Comparison of ENCODE assay signal across 2 cellular contexts in genomic region chr3:155639462-155640055, GRCh38.
TF ChIP-seq lines count a peak whose summit lies in the region.

No MANE protein-coding gene starts in this region.

TF ChIP-seq in SK-N-SH, 30 proteins besides CTCF, POLR2A, EP300 and RAD21 (continued from another document):
- TF ChIP-seq REST (IDR thresholded peaks at IDR 0.05; ENCODE audit: low read depth, low read length), result no peak
- no peak for TF ChIP-seq MXI1 (IDR thresholded peaks at IDR 0.05; ENCODE audit: low read depth, low read length)
- TF ChIP-seq MAX (IDR thresholded peaks at IDR 0.05; ENCODE audit: low read depth), result no peak
- no peak for TF ChIP-seq RFX5 (IDR thresholded peaks at IDR 0.05; ENCODE audit: low read length)
- TF ChIP-seq TCF12 (IDR thresholded peaks at IDR 0.05), result no peak
- no peak for TF ChIP-seq GABPA (IDR thresholded peaks at IDR 0.05; ENCODE audit: low read depth)
- TF ChIP-seq FOXJ3 (CRISPR knock-in tag; IDR thresholded peaks at IDR 0.05), result no peak
- no peak for TF ChIP-seq TAF1 (IDR thresholded peaks at IDR 0.05; ENCODE audit: borderline replicate concordance, low read depth, low read length)
- TF ChIP-seq CHD2 (IDR thresholded peaks at IDR 0.05; ENCODE audit: low read length, partially characterized antibody), result no peak
- TF ChIP-seq, protein P1, sequence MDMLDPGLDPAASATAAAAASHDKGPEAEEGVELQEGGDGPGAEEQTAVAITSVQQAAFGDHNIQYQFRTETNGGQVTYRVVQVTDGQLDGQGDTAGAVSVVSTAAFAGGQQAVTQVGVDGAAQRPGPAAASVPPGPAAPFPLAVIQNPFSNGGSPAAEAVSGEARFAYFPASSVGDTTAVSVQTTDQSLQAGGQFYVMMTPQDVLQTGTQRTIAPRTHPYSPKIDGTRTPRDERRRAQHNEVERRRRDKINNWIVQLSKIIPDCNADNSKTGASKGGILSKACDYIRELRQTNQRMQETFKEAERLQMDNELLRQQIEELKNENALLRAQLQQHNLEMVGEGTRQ (IDR thresholded peaks at IDR 0.05; ENCODE audit: borderline replicate concordance, low read depth, low read length), result no peak

TF ChIP-seq in SK-N-SH treated with all-trans-retinoic acid at 6 μM for 48 hours, 23 proteins besides CTCF, POLR2A, EP300 and RAD21 (continued from another document):
- TF ChIP-seq TCF4 (CRISPR knock-in tag; IDR thresholded peaks at IDR 0.05; ENCODE audit: borderline replicate concordance) (no peak), ZFP30 (CRISPR knock-in tag; IDR thresholded peaks at IDR 0.05) (no peak), BACH2 (CRISPR knock-in tag; IDR thresholded peaks at IDR 0.05; ENCODE audit: borderline replicate concordance) (no peak), ESRRG (CRISPR knock-in tag; IDR thresholded peaks at IDR 0.05) (no peak)
